2 cellular contexts compared by ENCODE assay signal in the genomic region with DNA sequence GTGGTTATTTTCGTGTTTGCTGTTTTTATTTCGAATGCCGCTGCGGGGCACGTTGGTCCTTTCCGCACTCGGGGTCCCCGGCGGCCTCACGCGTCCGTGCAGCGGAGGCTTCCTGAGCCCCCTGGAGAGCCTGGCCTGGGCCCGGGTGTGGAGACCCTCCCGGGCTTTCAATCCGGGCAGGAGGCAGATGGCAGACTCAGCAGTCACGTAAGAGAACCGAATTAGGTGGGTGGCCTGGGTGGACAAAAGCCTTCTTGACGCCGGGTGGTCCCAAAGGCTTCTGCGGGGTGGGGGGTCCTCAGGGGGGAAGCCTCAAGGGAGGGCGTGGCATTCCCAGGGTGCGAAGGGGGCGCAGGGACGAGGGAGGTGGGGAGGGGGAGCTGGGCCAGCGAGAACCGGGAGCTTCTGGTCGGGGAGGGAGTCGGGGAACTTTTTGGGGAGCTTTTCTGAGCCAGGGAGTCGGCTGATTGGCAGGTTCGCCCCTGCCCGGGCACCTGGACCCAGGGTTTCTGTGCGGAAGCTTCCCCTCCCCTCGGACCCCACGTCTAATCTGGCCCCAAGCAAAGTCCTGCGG.
TF ChIP-seq lines count a peak whose summit lies in the region.

No MANE protein-coding gene starts in this region.

TF ChIP-seq in SK-N-SH, 30 proteins besides CTCF, POLR2A, EP300 and RAD21 (continued from another document):
- TF ChIP-seq FOXJ3 (CRISPR knock-in tag; IDR thresholded peaks at IDR 0.05) (no peak), MEF2A (IDR thresholded peaks at IDR 0.05; ENCODE audit: borderline replicate concordance, low read depth) (no peak), CHD2 (IDR thresholded peaks at IDR 0.05; ENCODE audit: low read length, partially characterized antibody) (no peak), RXRA (IDR thresholded peaks at IDR 0.05; ENCODE audit: borderline replicate concordance, low read depth) (no peak), NRF1 (IDR thresholded peaks at IDR 0.05; ENCODE audit: low read depth, low read length) (no peak), GABPA (IDR thresholded peaks at IDR 0.05; ENCODE audit: low read depth) (no peak), GATA2 (CRISPR knock-in tag; IDR thresholded peaks at IDR 0.05) (no peak), MXI1 (IDR thresholded peaks at IDR 0.05; ENCODE audit: low read depth, low read length) (no peak), EZH2phosphoT487 (IDR thresholded peaks at IDR 0.05; ENCODE audit: borderline replicate concordance, low read depth) (no peak), FOSL2 (IDR thresholded peaks at IDR 0.05; ENCODE audit: borderline replicate concordance, low read depth) (no peak), FOXM1 (IDR thresholded peaks at IDR 0.05; ENCODE audit: low read depth) (no peak)
- TF ChIP-seq, protein P1, sequence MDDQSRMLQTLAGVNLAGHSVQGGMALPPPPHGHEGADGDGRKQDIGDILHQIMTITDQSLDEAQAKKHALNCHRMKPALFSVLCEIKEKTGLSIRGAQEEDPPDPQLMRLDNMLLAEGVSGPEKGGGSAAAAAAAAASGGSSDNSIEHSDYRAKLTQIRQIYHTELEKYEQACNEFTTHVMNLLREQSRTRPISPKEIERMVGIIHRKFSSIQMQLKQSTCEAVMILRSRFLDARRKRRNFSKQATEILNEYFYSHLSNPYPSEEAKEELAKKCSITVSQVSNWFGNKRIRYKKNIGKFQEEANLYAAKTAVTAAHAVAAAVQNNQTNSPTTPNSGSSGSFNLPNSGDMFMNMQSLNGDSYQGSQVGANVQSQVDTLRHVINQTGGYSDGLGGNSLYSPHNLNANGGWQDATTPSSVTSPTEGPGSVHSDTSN (IDR thresholded peaks at IDR 0.05): no peak
- TF ChIP-seq, protein P2, sequence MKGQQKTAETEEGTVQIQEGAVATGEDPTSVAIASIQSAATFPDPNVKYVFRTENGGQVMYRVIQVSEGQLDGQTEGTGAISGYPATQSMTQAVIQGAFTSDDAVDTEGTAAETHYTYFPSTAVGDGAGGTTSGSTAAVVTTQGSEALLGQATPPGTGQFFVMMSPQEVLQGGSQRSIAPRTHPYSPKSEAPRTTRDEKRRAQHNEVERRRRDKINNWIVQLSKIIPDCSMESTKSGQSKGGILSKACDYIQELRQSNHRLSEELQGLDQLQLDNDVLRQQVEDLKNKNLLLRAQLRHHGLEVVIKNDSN (IDR thresholded peaks at IDR 0.05; ENCODE audit: borderline replicate concordance, low read depth): no peak
- TF ChIP-seq, protein P3, sequence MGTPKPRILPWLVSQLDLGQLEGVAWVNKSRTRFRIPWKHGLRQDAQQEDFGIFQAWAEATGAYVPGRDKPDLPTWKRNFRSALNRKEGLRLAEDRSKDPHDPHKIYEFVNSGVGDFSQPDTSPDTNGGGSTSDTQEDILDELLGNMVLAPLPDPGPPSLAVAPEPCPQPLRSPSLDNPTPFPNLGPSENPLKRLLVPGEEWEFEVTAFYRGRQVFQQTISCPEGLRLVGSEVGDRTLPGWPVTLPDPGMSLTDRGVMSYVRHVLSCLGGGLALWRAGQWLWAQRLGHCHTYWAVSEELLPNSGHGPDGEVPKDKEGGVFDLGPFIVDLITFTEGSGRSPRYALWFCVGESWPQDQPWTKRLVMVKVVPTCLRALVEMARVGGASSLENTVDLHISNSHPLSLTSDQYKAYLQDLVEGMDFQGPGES (IDR thresholded peaks at IDR 0.05; ENCODE audit: low read depth, low read length): no peak
- TF ChIP-seq, protein P4, sequence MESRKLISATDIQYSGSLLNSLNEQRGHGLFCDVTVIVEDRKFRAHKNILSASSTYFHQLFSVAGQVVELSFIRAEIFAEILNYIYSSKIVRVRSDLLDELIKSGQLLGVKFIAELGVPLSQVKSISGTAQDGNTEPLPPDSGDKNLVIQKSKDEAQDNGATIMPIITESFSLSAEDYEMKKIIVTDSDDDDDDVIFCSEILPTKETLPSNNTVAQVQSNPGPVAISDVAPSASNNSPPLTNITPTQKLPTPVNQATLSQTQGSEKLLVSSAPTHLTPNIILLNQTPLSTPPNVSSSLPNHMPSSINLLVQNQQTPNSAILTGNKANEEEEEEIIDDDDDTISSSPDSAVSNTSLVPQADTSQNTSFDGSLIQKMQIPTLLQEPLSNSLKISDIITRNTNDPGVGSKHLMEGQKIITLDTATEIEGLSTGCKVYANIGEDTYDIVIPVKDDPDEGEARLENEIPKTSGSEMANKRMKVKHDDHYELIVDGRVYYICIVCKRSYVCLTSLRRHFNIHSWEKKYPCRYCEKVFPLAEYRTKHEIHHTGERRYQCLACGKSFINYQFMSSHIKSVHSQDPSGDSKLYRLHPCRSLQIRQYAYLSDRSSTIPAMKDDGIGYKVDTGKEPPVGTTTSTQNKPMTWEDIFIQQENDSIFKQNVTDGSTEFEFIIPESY (IDR thresholded peaks at IDR 0.05; ENCODE audit: borderline replicate concordance, low read depth): no peak

TF ChIP-seq in SK-N-SH treated with all-trans-retinoic acid at 6 μM for 48 hours, 23 proteins besides CTCF, POLR2A, EP300 and RAD21:
- TF ChIP-seq, protein P5, sequence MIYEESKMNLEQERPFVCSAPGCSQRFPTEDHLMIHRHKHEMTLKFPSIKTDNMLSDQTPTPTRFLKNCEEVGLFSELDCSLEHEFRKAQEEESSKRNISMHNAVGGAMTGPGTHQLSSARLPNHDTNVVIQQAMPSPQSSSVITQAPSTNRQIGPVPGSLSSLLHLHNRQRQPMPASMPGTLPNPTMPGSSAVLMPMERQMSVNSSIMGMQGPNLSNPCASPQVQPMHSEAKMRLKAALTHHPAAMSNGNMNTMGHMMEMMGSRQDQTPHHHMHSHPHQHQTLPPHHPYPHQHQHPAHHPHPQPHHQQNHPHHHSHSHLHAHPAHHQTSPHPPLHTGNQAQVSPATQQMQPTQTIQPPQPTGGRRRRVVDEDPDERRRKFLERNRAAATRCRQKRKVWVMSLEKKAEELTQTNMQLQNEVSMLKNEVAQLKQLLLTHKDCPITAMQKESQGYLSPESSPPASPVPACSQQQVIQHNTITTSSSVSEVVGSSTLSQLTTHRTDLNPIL (CRISPR knock-in tag; IDR thresholded peaks at IDR 0.05; ENCODE audit: low read depth): no peak
- TF ChIP-seq, protein P6, sequence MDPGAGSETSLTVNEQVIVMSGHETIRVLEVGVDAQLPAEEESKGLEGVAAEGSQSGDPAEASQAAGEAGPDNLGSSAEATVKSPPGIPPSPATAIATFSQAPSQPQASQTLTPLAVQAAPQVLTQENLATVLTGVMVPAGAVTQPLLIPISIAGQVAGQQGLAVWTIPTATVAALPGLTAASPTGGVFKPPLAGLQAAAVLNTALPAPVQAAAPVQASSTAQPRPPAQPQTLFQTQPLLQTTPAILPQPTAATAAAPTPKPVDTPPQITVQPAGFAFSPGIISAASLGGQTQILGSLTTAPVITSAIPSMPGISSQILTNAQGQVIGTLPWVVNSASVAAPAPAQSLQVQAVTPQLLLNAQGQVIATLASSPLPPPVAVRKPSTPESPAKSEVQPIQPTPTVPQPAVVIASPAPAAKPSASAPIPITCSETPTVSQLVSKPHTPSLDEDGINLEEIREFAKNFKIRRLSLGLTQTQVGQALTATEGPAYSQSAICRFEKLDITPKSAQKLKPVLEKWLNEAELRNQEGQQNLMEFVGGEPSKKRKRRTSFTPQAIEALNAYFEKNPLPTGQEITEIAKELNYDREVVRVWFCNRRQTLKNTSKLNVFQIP (CRISPR knock-in tag; IDR thresholded peaks at IDR 0.05; ENCODE audit: borderline replicate concordance, low read depth): no peak
